8 cellular contexts compared by ENCODE assay signal in the genomic region with DNA sequence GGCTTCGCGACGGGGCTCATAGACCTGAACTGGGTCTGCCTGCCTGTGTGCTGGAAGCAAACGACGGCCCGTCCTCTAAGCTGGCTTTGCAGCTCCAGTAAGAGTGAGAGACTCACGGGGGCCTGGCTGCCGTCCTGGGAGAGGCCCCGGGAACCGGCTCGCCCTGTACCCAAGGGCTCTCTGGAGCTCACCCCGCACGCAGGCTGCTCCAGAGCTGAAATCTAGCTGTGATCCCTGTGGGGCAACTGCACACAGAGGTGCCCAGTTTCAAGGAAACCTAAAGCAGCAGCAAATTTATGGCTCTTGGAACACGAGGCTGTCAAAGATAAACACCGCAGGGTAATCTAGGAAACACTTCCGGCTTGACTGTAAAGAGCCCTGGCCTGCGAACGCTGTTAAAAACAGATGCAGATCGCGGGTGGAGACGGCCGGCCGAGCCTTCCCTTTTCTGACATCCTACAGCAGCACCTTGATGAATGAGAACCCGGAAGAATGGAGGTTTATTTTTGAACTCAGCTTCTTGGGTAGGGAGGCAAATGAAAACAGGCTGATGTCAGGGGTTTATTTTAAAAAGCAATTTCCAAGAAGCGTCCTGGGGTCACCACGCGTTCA. TPM values are rescaled to one million over a fixed set of nuclear protein-coding genes. Genes with fewer than 3 reads are reported as not detected.
DNase-seq lines count a peak whose midpoint lies in the region; ATAC-seq, FAIRE-seq and TF ChIP-seq lines count a peak whose summit lies in the region.

No MANE protein-coding gene starts in this region.

- H3K4me3 ChIP-seq in fibroblast of lung (replicated peaks in 1 of 4; ENCODE audit: control extremely low read depth in 1 of 4, insufficient read depth in 1 of 4, low read depth in 3 of 4, low read length in 4 of 4) (no peak overlapping the region), psoas muscle (no peak overlapping the region)

- H2AFZ ChIP-seq in fibroblast of lung (ENCODE audit: low read length), result peak overlapping the region; percentile 37

- DNase-seq in GM12891 (ENCODE audit: insufficient read length, low spot score) (peak; percentile 61), fibroblast of lung (ENCODE audit: low read depth in 2 of 2) (peak in 1 of 2 donors; percentile 77), psoas muscle (no peak), LoVo (ENCODE audit: low spot score) (no peak), H54 (ENCODE audit: insufficient read length, low spot score) (no peak)
- DNase-seq in NK-92 treated with Interleukin-12 subunit alpha and Interleukin-12 subunit beta, amount 100 ng/mL, for 24 hours (lab: John Stamatoyannopoulos, UW), result no peak

- peak overlapping the region; percentile 39 for H3K9ac ChIP-seq in fibroblast of lung (ENCODE audit: insufficient read depth, low read length)

- H3K9me3 ChIP-seq in fibroblast of lung (ENCODE audit: control insufficient read depth, insufficient read depth, low read depth, low read length), result no peaks in the 10 kb centered on the region
- H3K9me3 ChIP-seq in psoas muscle, result no peaks in the 10 kb centered on the region

- peak in 3 of 4 donors; percentile 76 to 89 (median 89) for ATAC-seq in psoas muscle
- no peak for ATAC-seq in GM21529 (IDR thresholded peaks at IDR 0.05; ENCODE audit: unreplicated experiment)

- H3K27me3 ChIP-seq in fibroblast of lung (ENCODE audit: control insufficient read depth, insufficient read depth, low read length), result no peaks in the 10 kb centered on the region
- no peaks in the 10 kb centered on the region for H3K27me3 ChIP-seq in psoas muscle (ENCODE audit: insufficient read depth in 3 of 3, low read length in 2 of 3)

- FAIRE-seq in GM12891 (lab: Jason Lieb, UNC) (no peak), H54 (lab: Jason Lieb, UNC) (no peak)

- H3K79me2 ChIP-seq in fibroblast of lung (ENCODE audit: control insufficient read depth, insufficient read depth, low read length), result no peaks in the 10 kb centered on the region

- TF ChIP-seq CTCF in fibroblast of lung (conservative IDR thresholded peaks at IDR 0.05 in 1 of 2, IDR thresholded peaks at IDR 0.05 in 1 of 2; ENCODE audit: low read depth in 1 of 2, low read length in 2 of 2), result no peak
- TF ChIP-seq CTCF in psoas muscle (IDR thresholded peaks at IDR 0.05), result no peak

- H3K4me2 ChIP-seq in fibroblast of lung (ENCODE audit: extremely low read depth, insufficient read depth, low read length), result peak overlapping the region; percentile 38

- intact Hi-C loops in psoas muscle (cut with DNase I), result no loop called here

- H3K4me1 ChIP-seq in fibroblast of lung (ENCODE audit: control insufficient read depth, extremely low read depth, insufficient read depth, low read length) (peaks cover 22% of the 10 kb centered on the region), psoas muscle (peaks cover 25% of the 10 kb centered on the region)

- H3K36me3 ChIP-seq in fibroblast of lung (ENCODE audit: control insufficient read depth, insufficient read depth, low read length) (peaks cover 10% of the 10 kb centered on the region), psoas muscle (ENCODE audit: insufficient read depth in 1 of 2, low read depth in 1 of 2) (peaks cover 0 to 4% of the 10 kb centered on the region in 2 donors)

- H4K20me1 ChIP-seq in fibroblast of lung (ENCODE audit: control insufficient read depth, extremely low read depth, insufficient read depth, low read length), result no peaks in the 10 kb centered on the region

- TF ChIP-seq POLR2A in GM12891 (IDR thresholded peaks at IDR 0.05; ENCODE audit: low read depth, low read length) (no peak), H54 (IDR thresholded peaks at IDR 0.05; ENCODE audit: low read depth, low read length) (no peak)

- H3K27ac ChIP-seq in fibroblast of lung (ENCODE audit: insufficient read depth, low read length) (peak overlapping the region; percentile 50), psoas muscle (no peak overlapping the region)

- WGBS in psoas muscle, 3 donors, result 24 to 37% (median 32%) methylated on average over 27 of the region's 27 CpGs

TF ChIP-seq in GM12891, 5 proteins besides CTCF, POLR2A, EP300 and RAD21:
- TF ChIP-seq POLR2AphosphoS5 (IDR thresholded peaks at IDR 0.05; ENCODE audit: low read depth, low read length), result no peak
- TF ChIP-seq POU2F2 (IDR thresholded peaks at IDR 0.05; ENCODE audit: low read depth, low read length), result no peak
- no peak for TF ChIP-seq TAF1 (IDR thresholded peaks at IDR 0.05; ENCODE audit: low read depth, low read length)
- no peak for TF ChIP-seq PAX5 (IDR thresholded peaks at IDR 0.05; ENCODE audit: insufficient read depth, low read length, severe bottlenecking)
- TF ChIP-seq SPI1 (IDR thresholded peaks at IDR 0.05; ENCODE audit: low read depth, low read length), result no peak; the same call in 1 of the 2 replicates

TF ChIP-seq in PFSK-1, 5 proteins besides CTCF, POLR2A, EP300 and RAD21:
- TF ChIP-seq SIN3A (IDR thresholded peaks at IDR 0.05; ENCODE audit: borderline replicate concordance, insufficient read depth, low read length) (peak; percentile 65; the same call in 1 of the 2 replicates), POLR2AphosphoS5 (IDR thresholded peaks at IDR 0.05; ENCODE audit: low read depth, low read length) (no peak)
- TF ChIP-seq, protein P1, sequence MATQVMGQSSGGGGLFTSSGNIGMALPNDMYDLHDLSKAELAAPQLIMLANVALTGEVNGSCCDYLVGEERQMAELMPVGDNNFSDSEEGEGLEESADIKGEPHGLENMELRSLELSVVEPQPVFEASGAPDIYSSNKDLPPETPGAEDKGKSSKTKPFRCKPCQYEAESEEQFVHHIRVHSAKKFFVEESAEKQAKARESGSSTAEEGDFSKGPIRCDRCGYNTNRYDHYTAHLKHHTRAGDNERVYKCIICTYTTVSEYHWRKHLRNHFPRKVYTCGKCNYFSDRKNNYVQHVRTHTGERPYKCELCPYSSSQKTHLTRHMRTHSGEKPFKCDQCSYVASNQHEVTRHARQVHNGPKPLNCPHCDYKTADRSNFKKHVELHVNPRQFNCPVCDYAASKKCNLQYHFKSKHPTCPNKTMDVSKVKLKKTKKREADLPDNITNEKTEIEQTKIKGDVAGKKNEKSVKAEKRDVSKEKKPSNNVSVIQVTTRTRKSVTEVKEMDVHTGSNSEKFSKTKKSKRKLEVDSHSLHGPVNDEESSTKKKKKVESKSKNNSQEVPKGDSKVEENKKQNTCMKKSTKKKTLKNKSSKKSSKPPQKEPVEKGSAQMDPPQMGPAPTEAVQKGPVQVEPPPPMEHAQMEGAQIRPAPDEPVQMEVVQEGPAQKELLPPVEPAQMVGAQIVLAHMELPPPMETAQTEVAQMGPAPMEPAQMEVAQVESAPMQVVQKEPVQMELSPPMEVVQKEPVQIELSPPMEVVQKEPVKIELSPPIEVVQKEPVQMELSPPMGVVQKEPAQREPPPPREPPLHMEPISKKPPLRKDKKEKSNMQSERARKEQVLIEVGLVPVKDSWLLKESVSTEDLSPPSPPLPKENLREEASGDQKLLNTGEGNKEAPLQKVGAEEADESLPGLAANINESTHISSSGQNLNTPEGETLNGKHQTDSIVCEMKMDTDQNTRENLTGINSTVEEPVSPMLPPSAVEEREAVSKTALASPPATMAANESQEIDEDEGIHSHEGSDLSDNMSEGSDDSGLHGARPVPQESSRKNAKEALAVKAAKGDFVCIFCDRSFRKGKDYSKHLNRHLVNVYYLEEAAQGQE (IDR thresholded peaks at IDR 0.05; ENCODE audit: insufficient read depth in 1 of 2, low read depth in 2 of 2, low read length in 2 of 2), result no peak
TF ChIP-seq in PFSK-1: peak in this region for 1.

RNA-seq across cellular contexts. Expression of a gene that starts 29.4 kb away (rescaled TPM):
- 1.0 TPM for polyA plus RNA-seq in GM12891 (2012; ENCODE audit: low read depth, missing spikeins)
- 0.60 TPM for polyA plus RNA-seq in PFSK-1 (2012; ENCODE audit: insufficient read length, low read depth)
- total RNA-seq in fibroblast of lung (0.26 and 0.33 TPM in 2 replicates), psoas muscle (not detected)
- polyA plus RNA-seq in fibroblast of lung (0.23 and 0.26 TPM in 2 replicates), psoas muscle (under 1 TPM in 1 of 3 donors, not detected in 2; 0.03 TPM)
- polyA plus RNA-seq in fibroblast of lung (2012), result 0.21 and 0.22 TPM in 2 replicates
- 0.26 and 0.82 TPM in 2 replicates for polyA minus RNA-seq in fibroblast of lung (ENCODE audit: low replicate concordance)
